In the genomic region with DNA sequence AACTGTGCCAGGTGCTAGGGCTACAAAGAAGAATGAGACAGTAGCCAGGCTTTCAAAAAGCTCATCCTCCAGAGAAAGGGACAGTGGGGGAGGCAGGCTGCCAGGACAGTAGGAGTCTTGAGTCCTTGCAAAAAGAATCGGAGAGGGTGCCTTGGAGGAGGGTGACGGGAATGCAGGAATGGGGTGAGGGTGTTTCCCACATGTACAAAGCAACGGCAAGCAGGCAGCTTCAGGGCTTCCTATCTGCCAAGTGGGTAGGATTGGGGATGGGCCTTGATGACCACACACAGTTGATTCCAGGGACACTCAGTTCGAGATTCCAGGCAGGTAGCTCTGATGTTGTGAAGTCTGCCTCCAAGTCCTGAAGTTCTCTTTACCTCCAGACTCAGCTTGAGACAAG, we compare ENCODE assay signal across 1 cellular context.
TF ChIP-seq lines count a peak whose summit lies in the region.

No MANE protein-coding gene starts in this region.

TF ChIP-seq in K562, 482 proteins besides CTCF, POLR2A, EP300 and RAD21 (continued from another document):
- TF ChIP-seq SREBF1 (IDR thresholded peaks at IDR 0.05; ENCODE audit: borderline replicate concordance, low read depth, low read length) (no peak), ATF1 (CRISPR knock-in tag; IDR thresholded peaks at IDR 0.05) (no peak), ATF1 (tag; IDR thresholded peaks at IDR 0.05) (peak; percentile 49; the same call in 1 of the 2 replicates)
